In genomic region chr13:26618726-26619125, GRCh38 we compare ENCODE assay signal across 17 cellular contexts.
"Had no signal": no experiment of that assay in that cellular context is flagged by ENCODE, and none has a peak within 500 bp of the region (broad histone marks: within the 10 kb centered on the region; RNA-seq: fewer than 3 reads in every experiment).

No MANE protein-coding gene starts in this region.

- H3K4me3 Mint-ChIP-seq: activated naive CD8-positive, alpha-beta T cell; memory B cell; nephron progenitor cell had no signal

- DNase-seq: activated CD4-positive, alpha-beta T cell treated with anti-CD3 and anti-CD28 coated beads, Interleukin-2, amount 50 U/mL, for 4 hours; activated CD4-positive, CD25-positive, alpha-beta regulatory T cell treated with anti-CD3 and anti-CD28 coated beads, Interleukin-2, amount 50 U/mL, for 72 hours; activated T-cell treated with anti-CD3 and anti-CD28 coated beads, Interleukin-2, amount 50 U/mL, for 1 hour; aorta; esophagus squamous epithelium; foreskin melanocyte; heart right ventricle; nephron progenitor cell; psoas muscle; right lobe of liver; stimulated activated CD4-positive, alpha-beta T cell treated with anti-CD3 and anti-CD28 coated beads, Interleukin-2, amount 100 ng/mL, for 24 hours; stimulated activated naive CD4-positive, alpha-beta T cell; substantia nigra; upper lobe of left lung had no signal

- H3K4me3 ChIP-seq: esophagus squamous epithelium, heart right ventricle, psoas muscle, right lobe of liver, upper lobe of left lung had no signal

- H3K27ac Mint-ChIP-seq: activated naive CD8-positive, alpha-beta T cell; memory B cell; nephron progenitor cell had no signal

- H3K9me3 ChIP-seq: psoas muscle, right lobe of liver, upper lobe of left lung had no signal

- H3K27ac ChIP-seq: esophagus squamous epithelium, heart right ventricle, psoas muscle, right lobe of liver, upper lobe of left lung had no signal

- H3K36me3 Mint-ChIP-seq: activated naive CD8-positive, alpha-beta T cell; memory B cell had no signal

- H3K4me1 ChIP-seq: heart right ventricle, psoas muscle, upper lobe of left lung had no signal

- H3K4me1 Mint-ChIP-seq: memory B cell had no signal

- ATAC-seq: heart right ventricle, left lobe of liver, psoas muscle, right lobe of liver had no signal

- H3K27me3 ChIP-seq: esophagus squamous epithelium, heart right ventricle, right lobe of liver, upper lobe of left lung had no signal

- H3K36me3 ChIP-seq: esophagus squamous epithelium, heart right ventricle, right lobe of liver, upper lobe of left lung had no signal
